In genomic region chr2:48865704-48866103, GRCh38 we compare ENCODE assay signal across 24 cellular contexts.
"Had no signal": no experiment of that assay in that cellular context is flagged by ENCODE, and none has a peak within 500 bp of the region (broad histone marks: within the 10 kb centered on the region; RNA-seq: fewer than 3 reads in every experiment).

No MANE protein-coding gene starts in this region.

- ATAC-seq: naive thymus-derived CD8-positive, alpha-beta T cell; pancreas; psoas muscle; right cardiac atrium; right lobe of liver; stimulated activated effector memory CD8-positive, alpha-beta T cell treated with anti-CD3 and anti-CD28 coated beads, Interleukin-12 subunit alpha, Interleukin-12 subunit beta, amount 100 ng/mL, for 72 hours; stimulated activated naive B cell treated with anti-CD40 and anti-IgM and Interleukin-4, amounts not matched to agents 10 μg/mL and 1 μg/mL and 100 μg/mL, for 72 hours had no signal

- H3K4me1 ChIP-seq: pancreas, psoas muscle, right lobe of liver, sigmoid colon, stomach, thyroid gland, tibial nerve, uterus had no signal

- H3K27me3 ChIP-seq: neutrophil, pancreas, right lobe of liver, sigmoid colon, stomach, thyroid gland, tibial nerve, upper lobe of left lung, uterus had no signal

- H3K9me3 ChIP-seq: neutrophil, pancreas, psoas muscle, right lobe of liver, sigmoid colon, stomach, thoracic aorta, thyroid gland, tibial nerve, upper lobe of left lung, uterus had no signal

- H3K4me3 ChIP-seq: pancreas, psoas muscle, right lobe of liver, sigmoid colon, stomach, thoracic aorta, thyroid gland, tibial nerve, upper lobe of left lung, uterus had no signal

- H3K36me3 ChIP-seq: neutrophil, pancreas, right lobe of liver, sigmoid colon, stomach, thoracic aorta, thyroid gland, tibial nerve, upper lobe of left lung, uterus had no signal

- H3K27ac ChIP-seq: neutrophil, pancreas, psoas muscle, right lobe of liver, sigmoid colon, stomach, thoracic aorta, thyroid gland, tibial nerve, upper lobe of left lung, uterus had no signal

- DNase-seq: naive thymus-derived CD8-positive, alpha-beta T cell; nephron progenitor cell; nucleus accumbens; pancreas; psoas muscle; right cardiac atrium; right lobe of liver; sigmoid colon; small intestine; stimulated activated CD4-positive, alpha-beta T cell treated with anti-CD3 and anti-CD28 coated beads, Interleukin-15, amount 100 ng/mL, for 24 hours; stimulated activated CD4-positive, alpha-beta T cell treated with anti-CD3 and anti-CD28 coated beads, Interleukin-2, amount 100 ng/mL, for 24 hours; stimulated activated CD4-positive, alpha-beta T cell treated with anti-CD3 and anti-CD28 coated beads, Interleukin-2, amount 100 ng/mL, for 48 hours; stimulated activated CD4-positive, alpha-beta T cell treated with anti-CD3 and anti-CD28 coated beads, Interleukin-4, amount 100 ng/mL, for 24 hours; stimulated activated naive B cell treated with anti-CD40 and anti-IgM and Interleukin-4, amounts not matched to agents 10 μg/mL and 1 μg/mL and 100 μg/mL, for 72 hours; stimulated activated naive CD4-positive, alpha-beta T cell treated with Interleukin-2 at 50 U/mL for 16 hours; stomach; thyroid gland; trophoblast cell; upper lobe of left lung; uterus had no signal
